In genomic region chr12:33323823-33324222, GRCh38 we compare ENCODE assay signal across 24 cellular contexts.
DNase-seq lines count a peak whose midpoint lies in the region; ATAC-seq, FAIRE-seq and TF ChIP-seq lines count a peak whose summit lies in the region.
"Had no signal": no experiment of that assay in that cellular context is flagged by ENCODE, and none has a peak within 500 bp of the region (broad histone marks: within the 10 kb centered on the region; RNA-seq: fewer than 3 reads in every experiment).

No MANE protein-coding gene starts in this region.

- TF ChIP-seq RAD21 in K562 (CRISPR knock-in tag; conservative IDR thresholded peaks at IDR 0.05 in 1 of 2, IDR thresholded peaks at IDR 0.05 in 1 of 2), result no peak

- peak overlapping the region; percentile 12; the same call in 1 of the 2 replicates for H2AFZ ChIP-seq in K562 (ENCODE audit: low read depth, low read length)

- TF ChIP-seq POLR2A in K562 (conservative IDR thresholded peaks at IDR 0.05), result no peak

- H3K4me3 ChIP-seq in K562, result no peak overlapping the region
- no peak overlapping the region for H3K4me3 ChIP-seq in HAP-1
- H3K4me3 ChIP-seq: BLaER1 had no signal

- WGBS in K562 (ENCODE audit: insufficient coverage, low coverage, missing lambda C conversion rate), result 50% methylated on average over 1 of the region's 1 CpG

- H3K9me1 ChIP-seq in K562 (ENCODE audit: control insufficient read depth, insufficient read depth, low read length), result no peaks in the 10 kb centered on the region

- H3K36me3 ChIP-seq in K562 (ENCODE audit: control insufficient read depth, insufficient read depth, low read length) (no peaks in the 10 kb centered on the region), HAP-1 (replicated peaks) (no peaks in the 10 kb centered on the region)
- H3K36me3 ChIP-seq: BE2C, BLaER1 had no signal

- intact Hi-C loops in K562 (cut with micrococcal nuclease), result no loop called here

- H3K27me3 ChIP-seq in K562 (ENCODE audit: control insufficient read depth in 2 of 2, insufficient read depth in 2 of 2, low read length in 2 of 2) (no peaks in the 10 kb centered on the region), HAP-1 (ENCODE audit: low read depth) (peaks cover 2% of the 10 kb centered on the region; the same call in 1 of the 2 replicates)
- H3K27me3 ChIP-seq: BE2C, BLaER1 had no signal

- H3K9me3 ChIP-seq in K562 (replicated peaks; ENCODE audit: control insufficient read depth, insufficient read depth, low read depth, low read length), result no peaks in the 10 kb centered on the region
- no peaks in the 10 kb centered on the region for H3K9me3 ChIP-seq in HAP-1
- H3K9me3 ChIP-seq: BE2C, BLaER1 had no signal

- FAIRE-seq in K562 (lab: Jason Lieb, UNC), result peak; percentile 29
- FAIRE-seq: A204.1, GM12891 had no signal

- no peak for DNase-seq in K562 (ENCODE audit: extremely low read depth in 1 of 4, low spot score in 3 of 4)
- DNase-seq in putamen (ENCODE audit: low spot score), result peak; percentile 65
- DNase-seq in NCI-H2227 treated with DMSO at 0.1 percent for 48 hours (lab: John Stamatoyannopoulos, UW), result no peak
- no peak for DNase-seq in HAP-1 (ENCODE audit: low spot score in 2 of 2)
- DNase-seq: 8988T; ACHN; BE2C; C1 segment of cervical spinal cord; CD4-positive, alpha-beta memory T cell; CD4-positive, CD25-positive, alpha-beta regulatory T cell; CD8-positive, alpha-beta memory T cell; COR-L47; DMS 273 treated with DMSO at 0.1 percent for 48 hours; DMS153; DMS53; DMS79; DND-41; EL; GDM1 had no signal

- no peak for ATAC-seq in K562
- ATAC-seq in GM18907 (IDR thresholded peaks at IDR 0.05; ENCODE audit: unreplicated experiment), result no peak

- H3K27ac ChIP-seq in VCaP (peak overlapping the region; percentile 27), K562 (ENCODE audit: extremely low read depth, low read depth, low read length) (no peak overlapping the region)
- H3K27ac ChIP-seq: BLaER1 had no signal

- H3K79me2 ChIP-seq in K562 (ENCODE audit: control insufficient read depth, insufficient read depth, low read length), result no peaks in the 10 kb centered on the region

- TF ChIP-seq EP300 in K562 (IDR thresholded peaks at IDR 0.05; ENCODE audit: low read length), result no peak

- no peak overlapping the region for H3K4me2 ChIP-seq in K562 (ENCODE audit: insufficient read depth, low read length)
- H3K4me2 ChIP-seq: BLaER1 had no signal

- no peaks in the 10 kb centered on the region for H4K20me1 ChIP-seq in K562 (replicated peaks; ENCODE audit: control insufficient read depth, insufficient read depth, low read length)
- H4K20me1 ChIP-seq: BLaER1 had no signal

- no peak overlapping the region for H3K9ac ChIP-seq in K562 (ENCODE audit: insufficient read depth in 1 of 2, low read depth in 2 of 2, low read length in 2 of 2)
- H3K9ac ChIP-seq: BLaER1 had no signal

- in situ Hi-C loops in K562 (cut with MboI), result no loop called here
- in situ Hi-C loops in HAP-1 (cut with MboI; ENCODE audit: low sequenced_read_pairs), result no loop called here

- no peak for TF ChIP-seq CTCF in VCaP (conservative IDR thresholded peaks at IDR 0.05)
- no peak for TF ChIP-seq CTCF in K562 (IDR thresholded peaks at IDR 0.05 in 2 of 3, conservative IDR thresholded peaks at IDR 0.05 in 1 of 3; ENCODE audit: insufficient read depth in 2 of 3, low read depth in 1 of 3, low read length in 3 of 3)

- CTCF ChIA-PET in K562 (lab: Yijun Ruan, JAX; ENCODE audit: low intra/inter-chr PET ratio), result no interaction called here

- no TSS peak for BruUV-seq in K562 (replicated peaks; lab: Mats Ljungman, UMichigan)

- POLR2A ChIA-PET in K562 (lab: Yijun Ruan, JAX), result no interaction called here

- H3K4me1 ChIP-seq in K562 (replicated peaks in 1 of 2; ENCODE audit: control insufficient read depth in 2 of 2, insufficient read depth in 2 of 2, low read length in 2 of 2) (no peaks in the 10 kb centered on the region; a peak in 2 of 5 replicates), HAP-1 (no peaks in the 10 kb centered on the region)
- H3K4me1 ChIP-seq: BE2C, BLaER1 had no signal

TF ChIP-seq in K562, 482 proteins besides CTCF, POLR2A, EP300 and RAD21:
- TF ChIP-seq ZNF23 (CRISPR knock-in tag; IDR thresholded peaks at IDR 0.05) (no peak), TFAM (CRISPR knock-in tag; conservative IDR thresholded peaks at IDR 0.05) (no peak), RBM14 (IDR thresholded peaks at IDR 0.05; ENCODE audit: borderline replicate concordance, insufficient read depth, low read depth, low read length) (no peak), TSC22D4 (tag; IDR thresholded peaks at IDR 0.05) (no peak), TARDBP (IDR thresholded peaks at IDR 0.05) (no peak), POLR3G (IDR thresholded peaks at IDR 0.05; ENCODE audit: extremely low read depth, insufficient read length, insufficient replicate concordance) (no peak), IRF1 (CRISPR knock-in tag; IDR thresholded peaks at IDR 0.05; ENCODE audit: borderline replicate concordance) (no peak), BRD9 (IDR thresholded peaks at IDR 0.05; ENCODE audit: low read depth, partially characterized antibody) (no peak), RBM34 (IDR thresholded peaks at IDR 0.05; ENCODE audit: borderline replicate concordance, insufficient read depth, low read length) (no peak), CHD4 (IDR thresholded peaks at IDR 0.05; ENCODE audit: insufficient read depth, insufficient replicate concordance, low read depth, low read length, poor library complexity, severe bottlenecking) (no peak), ZNF239 (CRISPR knock-in tag; IDR thresholded peaks at IDR 0.05) (no peak), ZNF232 (CRISPR knock-in tag; IDR thresholded peaks at IDR 0.05) (no peak), SUPT5H (IDR thresholded peaks at IDR 0.05) (no peak), CBX2 (IDR thresholded peaks at IDR 0.05; ENCODE audit: insufficient read depth, low read length, poor library complexity, severe bottlenecking) (no peak)
- TF ChIP-seq, protein P1, sequence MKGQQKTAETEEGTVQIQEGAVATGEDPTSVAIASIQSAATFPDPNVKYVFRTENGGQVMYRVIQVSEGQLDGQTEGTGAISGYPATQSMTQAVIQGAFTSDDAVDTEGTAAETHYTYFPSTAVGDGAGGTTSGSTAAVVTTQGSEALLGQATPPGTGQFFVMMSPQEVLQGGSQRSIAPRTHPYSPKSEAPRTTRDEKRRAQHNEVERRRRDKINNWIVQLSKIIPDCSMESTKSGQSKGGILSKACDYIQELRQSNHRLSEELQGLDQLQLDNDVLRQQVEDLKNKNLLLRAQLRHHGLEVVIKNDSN (CRISPR knock-in tag; IDR thresholded peaks at IDR 0.05), result no peak
- TF ChIP-seq, protein P2, sequence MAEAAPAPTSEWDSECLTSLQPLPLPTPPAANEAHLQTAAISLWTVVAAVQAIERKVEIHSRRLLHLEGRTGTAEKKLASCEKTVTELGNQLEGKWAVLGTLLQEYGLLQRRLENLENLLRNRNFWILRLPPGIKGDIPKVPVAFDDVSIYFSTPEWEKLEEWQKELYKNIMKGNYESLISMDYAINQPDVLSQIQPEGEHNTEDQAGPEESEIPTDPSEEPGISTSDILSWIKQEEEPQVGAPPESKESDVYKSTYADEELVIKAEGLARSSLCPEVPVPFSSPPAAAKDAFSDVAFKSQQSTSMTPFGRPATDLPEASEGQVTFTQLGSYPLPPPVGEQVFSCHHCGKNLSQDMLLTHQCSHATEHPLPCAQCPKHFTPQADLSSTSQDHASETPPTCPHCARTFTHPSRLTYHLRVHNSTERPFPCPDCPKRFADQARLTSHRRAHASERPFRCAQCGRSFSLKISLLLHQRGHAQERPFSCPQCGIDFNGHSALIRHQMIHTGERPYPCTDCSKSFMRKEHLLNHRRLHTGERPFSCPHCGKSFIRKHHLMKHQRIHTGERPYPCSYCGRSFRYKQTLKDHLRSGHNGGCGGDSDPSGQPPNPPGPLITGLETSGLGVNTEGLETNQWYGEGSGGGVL (CRISPR knock-in tag; IDR thresholded peaks at IDR 0.05), result no peak
